ENCODE assay signal across 8 cellular contexts in genomic region chr4:38866973-38867477, GRCh38. TPM values are rescaled to one million over a fixed set of nuclear protein-coding genes. Genes with fewer than 3 reads are reported as not detected.
DNase-seq lines count a peak whose midpoint lies in the region; ATAC-seq and TF ChIP-seq lines count a peak whose summit lies in the region.

No MANE protein-coding gene starts in this region.

- peak overlapping the region; percentile 95 for H3K4me2 ChIP-seq in smooth muscle cell

- DNase-seq in Peyer's patch = no peak
- DNase-seq in fibroblast of the aortic adventitia (ENCODE audit: low read depth) = no peak
- no peak for DNase-seq in smooth muscle cell (lab: John Stamatoyannopoulos, UW; ENCODE audit: unreplicated experiment)
- DNase-seq in AG08395 (ENCODE audit: low spot score) = no peak
- no peak for DNase-seq in NCI-H2196 (lab: John Stamatoyannopoulos, UW; ENCODE audit: unreplicated experiment)
- DNase-seq in HEK293T (ENCODE audit: extremely low spot score) = no peak
- DNase-seq in occipital lobe (lab: John Stamatoyannopoulos, UW) = no peak

- H3K27me3 ChIP-seq in Peyer's patch = no peaks in the 10 kb centered on the region
- no peaks in the 10 kb centered on the region for H3K27me3 ChIP-seq in smooth muscle cell (ENCODE audit: low read depth)

- peak overlapping the region; percentile 88 for H3K9ac ChIP-seq in smooth muscle cell (ENCODE audit: low read depth)

- H3F3A ChIP-seq in smooth muscle cell (ENCODE audit: low read depth) = peaks cover 10% of the 10 kb centered on the region

- ATAC-seq in GM21515 (IDR thresholded peaks at IDR 0.05; ENCODE audit: unreplicated experiment) = peak; percentile 21

- H3K79me2 ChIP-seq in smooth muscle cell (ENCODE audit: low read depth) = peaks cover 44% of the 10 kb centered on the region

- TF ChIP-seq CTCF in Peyer's patch (IDR thresholded peaks at IDR 0.05) (peak in 2 of 6 experiments; percentile 15 to 23), fibroblast of the aortic adventitia (IDR thresholded peaks at IDR 0.05; ENCODE audit: insufficient read depth, low read length) (no peak), smooth muscle cell (IDR thresholded peaks at IDR 0.05; ENCODE audit: borderline replicate concordance, insufficient read depth, poor library complexity, severe bottlenecking) (no peak)

- peak overlapping the region; percentile 79 to 93 (median 92) for H3K27ac ChIP-seq in Peyer's patch
- peak overlapping the region; percentile 96 for H3K27ac ChIP-seq in smooth muscle cell (ENCODE audit: low read depth)

- WGBS in smooth muscle cell (ENCODE audit: low lambda C conversion rate) = 52% methylated on average over 11 of the region's 11 CpGs

- TF ChIP-seq POLR2A in Peyer's patch (IDR thresholded peaks at IDR 0.05) = no peak

- H3K4me3 ChIP-seq in Peyer's patch (peak overlapping the region; percentile 65 to 83 (median 72)), fibroblast of the aortic adventitia (ENCODE audit: low read depth, low read length) (peak overlapping the region; percentile 58), smooth muscle cell (peak overlapping the region; percentile 89)

- POLR2A ChIA-PET in HEK293T (lab: Yijun Ruan, JAX) = interaction anchor here (1.3 kb wide), 1 partner anchor 11 kb away, joined by 7 read pairs; no protein-coding TSS in a partner anchor

- H3K4me1 ChIP-seq in Peyer's patch (peaks cover 0 to 14% (median 0%) of the 10 kb centered on the region in 4 donors), smooth muscle cell (ENCODE audit: low read depth) (peaks cover 22% of the 10 kb centered on the region)

- H2AFZ ChIP-seq in smooth muscle cell (ENCODE audit: low read depth) = peak overlapping the region; percentile 92

- H3K9me3 ChIP-seq in Peyer's patch = no peaks in the 10 kb centered on the region
- no peaks in the 10 kb centered on the region for H3K9me3 ChIP-seq in smooth muscle cell (replicated peaks; ENCODE audit: low read depth)

- CTCF ChIA-PET in HEK293T (lab: Yijun Ruan, JAX) = interaction anchor here (0.5 to 0.7 kb wide), 2 partner anchors 12 to 1364 kb away, joined by 3 to 7 read pairs; no protein-coding TSS in a partner anchor

- peaks cover 0 to 7% (median 0%) of the 10 kb centered on the region in 3 donors for H3K36me3 ChIP-seq in Peyer's patch
- no peaks in the 10 kb centered on the region for H3K36me3 ChIP-seq in smooth muscle cell (ENCODE audit: low read depth)

- peaks cover 27% of the 10 kb centered on the region for H4K20me1 ChIP-seq in smooth muscle cell (ENCODE audit: low read depth)

TF ChIP-seq in HEK293T, 16 proteins besides CTCF, POLR2A, EP300 and RAD21:
- no peak for TF ChIP-seq ARNT (IDR thresholded peaks at IDR 0.05)
- TF ChIP-seq TARDBP (IDR thresholded peaks at IDR 0.05) = no peak
- TF ChIP-seq ZNF384 (IDR thresholded peaks at IDR 0.05) = no peak
- no peak for TF ChIP-seq ELF4 (IDR thresholded peaks at IDR 0.05)
- TF ChIP-seq NFRKB (IDR thresholded peaks at IDR 0.05) = no peak
- no peak for TF ChIP-seq FOXK2 (IDR thresholded peaks at IDR 0.05)
- TF ChIP-seq FOXM1 (IDR thresholded peaks at IDR 0.05; ENCODE audit: borderline replicate concordance) = no peak
- no peak for TF ChIP-seq L3MBTL2 (conservative IDR thresholded peaks at IDR 0.05)
- no peak for TF ChIP-seq LEF1 (IDR thresholded peaks at IDR 0.05; ENCODE audit: borderline replicate concordance)
- no peak for TF ChIP-seq FOXA1 (IDR thresholded peaks at IDR 0.05)
- no peak for TF ChIP-seq SUZ12 (IDR thresholded peaks at IDR 0.05)
- no peak for TF ChIP-seq HDGF (IDR thresholded peaks at IDR 0.05; ENCODE audit: borderline replicate concordance)
- TF ChIP-seq SP1 (IDR thresholded peaks at IDR 0.05) = no peak

RNA-seq across cellular contexts. Expression of gene FAM114A1, which starts 0.6 kb away (rescaled TPM):
- total RNA-seq in Peyer's patch (100 to 1,000 TPM in 1 of 4 donors, 10 to 100 TPM in 3; 52.2 to 106 (median 69.0) TPM), fibroblast of the aortic adventitia (ENCODE audit: low replicate concordance) (263 and 378 TPM in 2 replicates), smooth muscle cell (226 and 363 TPM in 2 replicates), occipital lobe (10.9 TPM)
- 207 and 213 TPM in 2 replicates for polyA plus RNA-seq in smooth muscle cell

RNA-seq across cellular contexts. Expression of gene TLR6, which starts 10.4 kb away (rescaled TPM):
- 10 to 100 TPM in 1 of 4 donors, 1 to 10 TPM in 3; 1.5 to 14.9 (median 2.3) TPM for total RNA-seq in Peyer's patch
- total RNA-seq in fibroblast of the aortic adventitia (ENCODE audit: low replicate concordance) = 2.2 and 5.0 TPM in 2 replicates
- total RNA-seq in smooth muscle cell = 4.4 and 8.9 TPM in 2 replicates
- polyA plus RNA-seq in smooth muscle cell = 0.17 and 0.89 TPM in 2 replicates
- total RNA-seq in occipital lobe = 1.9 TPM
